In genomic region chr14:45426685-45427282, GRCh38 we compare ENCODE assay signal across 9 cellular contexts.
DNase-seq lines count a peak whose midpoint lies in the region; ATAC-seq, FAIRE-seq and TF ChIP-seq lines count a peak whose summit lies in the region.
"Had no signal": no experiment of that assay in that cellular context is flagged by ENCODE, and none has a peak within 500 bp of the region (broad histone marks: within the 10 kb centered on the region; RNA-seq: fewer than 3 reads in every experiment).

No MANE protein-coding gene starts in this region.

- no peaks in the 10 kb centered on the region for H3K36me3 ChIP-seq in astrocyte (ENCODE audit: insufficient read depth, low read length)
- H3K36me3 ChIP-seq: BLaER1 had no signal

- no peak overlapping the region for H3K9ac ChIP-seq in astrocyte (ENCODE audit: low read length)
- H3K9ac ChIP-seq: BLaER1 had no signal

- H3K9me3 Mint-ChIP-seq in astrocyte (ENCODE audit: unreplicated experiment): peaks cover 3% of the 10 kb centered on the region

- H3K36me3 Mint-ChIP-seq in astrocyte (ENCODE audit: low read depth, unreplicated experiment): no peaks in the 10 kb centered on the region

- no peak overlapping the region for H3K27ac ChIP-seq in astrocyte (ENCODE audit: low read depth, low read length)
- H3K27ac ChIP-seq: BLaER1 had no signal

- H3K4me3 Mint-ChIP-seq in astrocyte (ENCODE audit: unreplicated experiment): no peak overlapping the region

- no peaks in the 10 kb centered on the region for H3K27me3 ChIP-seq in astrocyte (ENCODE audit: insufficient read depth, low read length)
- H3K27me3 ChIP-seq: BLaER1 had no signal

- no peaks in the 10 kb centered on the region for H3K4me1 ChIP-seq in astrocyte (ENCODE audit: insufficient read depth, low read length)
- H3K4me1 ChIP-seq: BLaER1 had no signal

- no peak overlapping the region for H2AFZ ChIP-seq in astrocyte (ENCODE audit: low read depth, low read length)

- no peak overlapping the region for H3K27ac Mint-ChIP-seq in astrocyte (ENCODE audit: unreplicated experiment)

- H3K9me3 ChIP-seq in astrocyte (ENCODE audit: insufficient read depth, low read depth, low read length): no peaks in the 10 kb centered on the region
- H3K9me3 ChIP-seq: BLaER1 had no signal

- no peaks in the 10 kb centered on the region for H3K79me2 ChIP-seq in astrocyte (ENCODE audit: insufficient read depth, low read length)

- H4K20me1 ChIP-seq in astrocyte (ENCODE audit: insufficient read depth, low read length): no peaks in the 10 kb centered on the region
- H4K20me1 ChIP-seq: BLaER1 had no signal

- TF ChIP-seq CTCF in astrocyte (IDR thresholded peaks at IDR 0.05; ENCODE audit: insufficient read depth, low read depth, low read length): peak; percentile 67

- DNase-seq in NCI-H2227 (lab: John Stamatoyannopoulos, UW; ENCODE audit: unreplicated experiment) (peak; percentile 0), NCI-H2227 treated with DMSO at 0.1 percent for 48 hours (lab: John Stamatoyannopoulos, UW) (no peak), NCI-H2171 (lab: John Stamatoyannopoulos, UW) (peak; percentile 54), astrocyte (ENCODE audit: low read depth) (peak; percentile 11), inferior parietal cortex (ENCODE audit: extremely low spot score) (peak; percentile 60), GOT3 (lab: John Stamatoyannopoulos, UW) (no peak)
- DNase-seq in stimulated activated naive CD4-positive, alpha-beta T cell (lab: John Stamatoyannopoulos, UW): no peak

- H3K4me1 Mint-ChIP-seq in astrocyte (ENCODE audit: low read depth, unreplicated experiment): no peaks in the 10 kb centered on the region

- no peak overlapping the region for H3K4me3 ChIP-seq in astrocyte (ENCODE audit: insufficient read depth, low read depth, low read length)
- H3K4me3 ChIP-seq: BLaER1 had no signal

- no peak overlapping the region for H3K4me2 ChIP-seq in astrocyte (ENCODE audit: low read length)
- H3K4me2 ChIP-seq: BLaER1 had no signal

- H3K27me3 Mint-ChIP-seq in astrocyte (ENCODE audit: low read depth, unreplicated experiment): no peaks in the 10 kb centered on the region

- peak; percentile 60 for FAIRE-seq in astrocyte (lab: Jason Lieb, UNC)

- peak; percentile 69 for ATAC-seq in HG03064 (IDR thresholded peaks at IDR 0.05; ENCODE audit: low read depth, unreplicated experiment)

Comparison
In these comparisons a context has a peak if more than half of its experiments do, and no peak if none do; other contexts are left out.
1. DNase-seq: peak in NCI-H2227 (single experiment), NCI-H2171 (single experiment), astrocyte (single experiment) and inferior parietal cortex (single experiment); none in NCI-H2227 treated with DMSO at 0.1 percent for 48 hours (single experiment), GOT3 (single experiment) and stimulated activated naive CD4-positive, alpha-beta T cell (0 of 6).